ENCODE assay signal across 30 cellular contexts in the genomic region with DNA sequence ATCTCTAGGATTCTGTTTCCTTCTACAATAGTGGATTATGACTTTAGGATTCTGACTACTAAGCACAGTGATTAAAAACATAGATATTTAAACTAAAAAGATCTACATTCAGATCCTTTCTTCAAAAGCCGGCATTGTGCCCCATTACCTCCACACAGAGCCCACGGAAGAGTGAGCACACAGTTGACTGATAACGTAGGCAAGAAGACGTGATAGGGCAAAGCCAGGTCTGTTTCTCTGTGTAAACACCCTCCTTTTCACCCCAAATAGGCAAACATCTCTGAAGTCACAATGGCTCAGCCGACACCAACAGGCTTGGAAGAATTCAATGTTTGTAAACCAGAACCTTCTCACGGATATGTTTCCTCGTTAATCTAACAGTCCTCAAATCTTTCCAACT.
"Had no signal": no experiment of that assay in that cellular context is flagged by ENCODE, and none has a peak within 500 bp of the region (broad histone marks: within the 10 kb centered on the region; RNA-seq: fewer than 3 reads in every experiment).

No MANE protein-coding gene starts in this region.

- DNase-seq: activated CD4-positive, alpha-beta T cell treated with anti-CD3 and anti-CD28 coated beads for 4 hours; activated CD4-positive, alpha-beta T cell treated with anti-CD3 and anti-CD28 coated beads, Interleukin-2, amount 50 U/mL, for 4 hours; activated effector memory CD4-positive, alpha-beta T cell treated with Interleukin-2 at 50 U/mL for 16 hours; activated naive CD4-positive, alpha-beta T cell treated with Interleukin-2 at 50 U/mL for 16 hours; activated T-cell treated with anti-CD3 and anti-CD28 coated beads for 4 hours; anterior cingulate cortex; effector CD4-positive, alpha-beta T cell; erythroblast; gastrocnemius medialis; glutamatergic neuron; left cardiac atrium; mammary epithelial cell; nucleus accumbens; pancreas; psoas muscle; sigmoid colon; small intestine; stimulated activated CD4-positive, alpha-beta T cell treated with anti-CD3 and anti-CD28 coated beads, Interleukin-1b, Interleukin-23, amount 100 ng/mL, for 48 hours; stimulated activated CD4-positive, alpha-beta T cell treated with anti-CD3 and anti-CD28 coated beads, Interleukin-4, amount 100 ng/mL, for 4 hours; stimulated activated CD8-positive, alpha-beta memory T cell treated with anti-CD3 and anti-CD28 coated beads, Interleukin-4, amount 100 ng/mL, for 48 hours; stimulated activated naive B cell treated with anti-CD40 and anti-IgM and Interleukin-4, amounts not matched to agents 10 μg/mL and 1 μg/mL and 100 μg/mL, for 72 hours; stomach; T-helper 9 cell; thyroid gland; upper lobe of left lung had no signal

- H3K27ac ChIP-seq: gastrocnemius medialis, pancreas, psoas muscle, sigmoid colon, stomach, thyroid gland, upper lobe of left lung, vagina, VCaP had no signal

- ATAC-seq: gastrocnemius medialis; left cardiac atrium; psoas muscle; stimulated activated naive B cell treated with anti-CD40 and anti-IgM and Interleukin-4, amounts not matched to agents 10 μg/mL and 1 μg/mL and 100 μg/mL, for 72 hours had no signal

- H3K4me3 ChIP-seq: gastrocnemius medialis, pancreas, psoas muscle, sigmoid colon, stomach, thyroid gland, upper lobe of left lung, vagina had no signal

- H3K27me3 ChIP-seq: gastrocnemius medialis, pancreas, sigmoid colon, stomach, thyroid gland, upper lobe of left lung, vagina had no signal

- FAIRE-seq: bronchial epithelial cell, keratinocyte, pancreas, small intestine, TTC549 had no signal

- H3K36me3 ChIP-seq: gastrocnemius medialis, pancreas, sigmoid colon, stomach, thyroid gland, upper lobe of left lung, vagina had no signal

- H3K4me1 ChIP-seq: gastrocnemius medialis, pancreas, psoas muscle, sigmoid colon, stomach, thyroid gland, upper lobe of left lung, vagina had no signal

- H3K9me3 ChIP-seq: gastrocnemius medialis, pancreas, psoas muscle, sigmoid colon, stomach, thyroid gland, upper lobe of left lung, vagina had no signal
